In the genomic region with DNA sequence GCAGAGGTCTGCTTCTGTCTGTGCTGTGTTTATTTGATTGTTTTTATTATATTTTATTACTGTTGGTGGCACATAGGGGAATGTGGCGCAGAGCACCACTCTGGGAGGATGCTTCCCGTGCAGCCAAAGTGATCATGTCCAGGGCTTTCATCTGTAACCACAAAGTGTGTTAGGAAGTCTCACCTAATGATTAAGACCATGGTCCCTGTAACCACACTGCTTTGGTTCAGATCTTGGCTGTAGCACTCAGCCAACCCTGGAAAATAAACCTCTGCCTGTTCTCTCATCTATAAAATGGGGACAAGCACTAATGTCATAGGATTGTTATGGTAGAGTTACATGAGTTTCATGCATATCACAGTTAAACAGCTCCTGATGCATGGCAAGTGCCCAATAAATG, we compare ENCODE assay signal across 10 cellular contexts. TPM values are rescaled to one million over a fixed set of nuclear protein-coding genes. Genes with fewer than 3 reads are reported as not detected.
A peak's percentile ranks its signal among the peaks of the same experiment; 100 is the strongest.
DNase-seq lines count a peak whose midpoint lies in the region; ATAC-seq, FAIRE-seq and TF ChIP-seq lines count a peak whose summit lies in the region.
"Had no signal": no experiment of that assay in that cellular context is flagged by ENCODE, and none has a peak within 500 bp of the region (broad histone marks: within the 10 kb centered on the region; RNA-seq: fewer than 3 reads in every experiment).

No MANE protein-coding gene starts in this region.

- no peak overlapping the region for H2AFZ ChIP-seq in keratinocyte (ENCODE audit: control insufficient read depth, low read length)

- H3K4me3 ChIP-seq in keratinocyte (ENCODE audit: control insufficient read depth in 2 of 3, extremely low read depth in 1 of 3, insufficient read depth in 2 of 3, low read depth in 1 of 3, low read length in 3 of 3) (no peak overlapping the region), stomach (peak overlapping the region; percentile 63 to 81 (median 66))

- H3K79me2 ChIP-seq in keratinocyte (ENCODE audit: control insufficient read depth, insufficient read depth, low read length) = peaks cover 35% of the 10 kb centered on the region

- no peaks in the 10 kb centered on the region for H3K27me3 Mint-ChIP-seq in activated CD4-positive, alpha-beta T cell treated with anti-CD3 and anti-CD28 coated beads for 36 hours

- no peaks in the 10 kb centered on the region for H4K20me1 ChIP-seq in keratinocyte (ENCODE audit: control insufficient read depth, extremely low read depth, insufficient read depth, low read length)

- TF ChIP-seq EP300 in stomach (IDR thresholded peaks at IDR 0.05) = no peak

- H3K4me1 Mint-ChIP-seq in activated CD4-positive, alpha-beta T cell treated with anti-CD3 and anti-CD28 coated beads for 36 hours = peaks cover 77% of the 10 kb centered on the region

- FAIRE-seq in keratinocyte (lab: Jason Lieb, UNC) = no peak

- no peak for TF ChIP-seq POLR2A in stomach (IDR thresholded peaks at IDR 0.05)

- ATAC-seq in activated CD4-positive, alpha-beta T cell treated with anti-CD3 and anti-CD28 coated beads for 36 hours = no peak
- peak in 1 of 2 donors; percentile 6 for ATAC-seq in activated naive CD4-positive, alpha-beta T cell treated with anti-CD3 and anti-CD28 coated beads, Interleukin-2, amount 50 U/mL, for 72 hours
- ATAC-seq in HG03442 (IDR thresholded peaks at IDR 0.05; ENCODE audit: unreplicated experiment) (no peak), HG02840 (IDR thresholded peaks at IDR 0.05; ENCODE audit: low FRiP score, unreplicated experiment) (no peak)

- H3K36me3 ChIP-seq in keratinocyte (ENCODE audit: control insufficient read depth in 2 of 2, extremely low read depth in 1 of 2, insufficient read depth in 2 of 2, low read length in 2 of 2) (peaks cover 0 to 2% of the 10 kb centered on the region in 2 experiments), stomach (peaks cover 0 to 45% (median 34%) of the 10 kb centered on the region in 4 donors)

- no peak for DNase-seq in activated CD4-positive, alpha-beta T cell treated with anti-CD3 and anti-CD28 coated beads for 36 hours
- no peak for DNase-seq in activated CD4-positive, alpha-beta T cell treated with anti-CD3 and anti-CD28 coated beads, Interleukin-2, amount 50 U/mL, for 4 hours
- no peak for DNase-seq in activated naive CD4-positive, alpha-beta T cell treated with anti-CD3 and anti-CD28 coated beads, Interleukin-2, amount 50 U/mL, for 72 hours (ENCODE audit: low spot score in 2 of 2)
- no peak for DNase-seq in keratinocyte (ENCODE audit: low read depth, low spot score)
- DNase-seq in stomach = no peak
- DNase-seq in NCI-H2107 treated with DMSO at 0.1 percent for 48 hours (lab: John Stamatoyannopoulos, UW; ENCODE audit: unreplicated experiment) = no peak
- DNase-seq: dermis blood vessel endothelial cell, NCI-H524 had no signal

- peaks cover 63% of the 10 kb centered on the region for H3K36me3 Mint-ChIP-seq in activated CD4-positive, alpha-beta T cell treated with anti-CD3 and anti-CD28 coated beads for 36 hours (ENCODE audit: low read depth)
- H3K36me3 Mint-ChIP-seq in activated naive CD4-positive, alpha-beta T cell treated with anti-CD3 and anti-CD28 coated beads, Interleukin-2, amount 50 U/mL, for 72 hours = peaks cover 75 to 77% of the 10 kb centered on the region in 2 donors

- peaks cover 17% of the 10 kb centered on the region for H3K9me3 Mint-ChIP-seq in activated CD4-positive, alpha-beta T cell treated with anti-CD3 and anti-CD28 coated beads for 36 hours (ENCODE audit: low read depth)
- H3K9me3 Mint-ChIP-seq in activated naive CD4-positive, alpha-beta T cell treated with anti-CD3 and anti-CD28 coated beads, Interleukin-2, amount 50 U/mL, for 72 hours = peaks cover 17 to 23% of the 10 kb centered on the region in 2 donors

- H3K4me3 Mint-ChIP-seq in activated CD4-positive, alpha-beta T cell treated with anti-CD3 and anti-CD28 coated beads for 36 hours = peak overlapping the region; percentile 89

- H3K4me2 ChIP-seq in keratinocyte (ENCODE audit: control insufficient read depth, extremely low read depth, insufficient read depth, low read depth, low read length) = peak overlapping the region; percentile 88

- TF ChIP-seq CTCF in keratinocyte (optimal IDR thresholded peaks at IDR 0.05 in 1 of 3, IDR thresholded peaks at IDR 0.05 in 1 of 3, conservative IDR thresholded peaks at IDR 0.05 in 1 of 3; ENCODE audit: extremely low read depth in 1 of 3, insufficient read depth in 2 of 3, low read length in 3 of 3) = no peak
- TF ChIP-seq CTCF in stomach (IDR thresholded peaks at IDR 0.05) = no peak

- H3K27ac ChIP-seq in keratinocyte (ENCODE audit: control insufficient read depth, insufficient read depth, low read length) (no peak overlapping the region), stomach (peak overlapping the region in 3 of 5 donors; percentile 15 to 98 (median 97))

- no peaks in the 10 kb centered on the region for H3K9me1 ChIP-seq in keratinocyte (ENCODE audit: control insufficient read depth, extremely low read depth, insufficient read depth, low read length)

- intact Hi-C loops in activated CD4-positive, alpha-beta T cell treated with anti-CD3 and anti-CD28 coated beads for 36 hours (cut with DNase I, micrococcal nuclease) = loop anchor here (2.0 to 10.0 kb wide), 8 partner anchors 66 to 724 kb away; partner anchors contain the start of genes AMN1 (in 1 of the 2), DNM1L (in 1 of the 2), ETFBKMT (in 1 of the 2) and SINHCAF (in 1 of the 2)
- intact Hi-C loops in stomach (cut with DNase I; ENCODE audit: low total_unique reads) = no loop called here

- no peaks in the 10 kb centered on the region for H3K9me3 ChIP-seq in keratinocyte (ENCODE audit: control insufficient read depth, low read depth, low read length)
- no peaks in the 10 kb centered on the region for H3K9me3 ChIP-seq in stomach

- CTCF ChIA-PET in activated CD4-positive, alpha-beta T cell treated with anti-CD3 and anti-CD28 coated beads for 36 hours (lab: Charles Lee) = interaction anchor here (0.8 to 1.3 kb wide), 5 partner anchors 17 to 308 kb away, joined by 3 to 4 read pairs (median 3); no protein-coding TSS in a partner anchor

- POLR2A ChIA-PET in activated CD4-positive, alpha-beta T cell treated with anti-CD3 and anti-CD28 coated beads for 36 hours (lab: Charles Lee) = interaction anchor here (1.0 to 1.2 kb wide), 2 partner anchors 224 to 302 kb away, joined by 3 read pairs; no protein-coding TSS in a partner anchor

- H3K4me1 ChIP-seq in keratinocyte (ENCODE audit: control insufficient read depth, extremely low read depth, insufficient read depth, low read length) (peaks cover 16% of the 10 kb centered on the region), stomach (peaks cover 20 to 66% (median 46%) of the 10 kb centered on the region in 4 donors)

- H3K9ac ChIP-seq in keratinocyte (ENCODE audit: control insufficient read depth, extremely low read depth, insufficient read depth, low read length) = no peak overlapping the region

- WGBS in stomach, 5 donors = 54 to 70% (median 59%) methylated on average over 2 of the region's 2 CpGs

- dilution Hi-C loops in keratinocyte (cut with MboI; ENCODE audit: extremely low pct_ligation_motif_present, low sequenced_read_pairs) = no loop called here

- H3K27ac Mint-ChIP-seq in activated CD4-positive, alpha-beta T cell treated with anti-CD3 and anti-CD28 coated beads for 36 hours = peak overlapping the region; percentile 97
- H3K27ac Mint-ChIP-seq in activated naive CD4-positive, alpha-beta T cell treated with anti-CD3 and anti-CD28 coated beads, Interleukin-2, amount 50 U/mL, for 72 hours = peak overlapping the region; percentile 98 to 99

- H3K27me3 ChIP-seq in keratinocyte (ENCODE audit: control insufficient read depth, extremely low read depth, insufficient read depth, low read length) (no peaks in the 10 kb centered on the region), stomach (no peaks in the 10 kb centered on the region)

RNA-seq across cellular contexts. Expression of gene RESF1, which starts 1.9 kb away (rescaled TPM):
- 10 to 100 TPM; 52.0 to 78.8 TPM for total RNA-seq in activated CD4-positive, alpha-beta T cell treated with anti-CD3 and anti-CD28 coated beads for 36 hours
- 10 to 100 TPM; 58.1 to 86.0 TPM for total RNA-seq in activated naive CD4-positive, alpha-beta T cell treated with anti-CD3 and anti-CD28 coated beads, Interleukin-2, amount 50 U/mL, for 72 hours
- polyA plus RNA-seq in keratinocyte (14.5 to 19.7 TPM (median 14.9 TPM) in 3 replicates), stomach (10 to 100 TPM; 15.4 to 32.0 (median 25.8) TPM)
- 15.6 TPM for polyA plus RNA-seq in keratinocyte (2011; ENCODE audit: low read depth)
- 7.1 and 13.3 TPM in 2 replicates for polyA plus RNA-seq in keratinocyte (2011; cell fraction: cytosol; rRNA removed)
- polyA plus RNA-seq in keratinocyte (2011; cell fraction: nucleus; rRNA removed) = 16.1 and 26.8 TPM in 2 replicates
- 10.5 and 10.9 TPM in 2 replicates for polyA plus RNA-seq in keratinocyte (2012; ENCODE audit: low replicate concordance)
- polyA minus RNA-seq in keratinocyte = 8.6 to 36.2 TPM (median 19.1 TPM) in 3 replicates
- polyA minus RNA-seq in keratinocyte (2011; cell fraction: cytosol; rRNA and poly(A)+ RNA removed) = 9.6 TPM
- polyA minus RNA-seq in keratinocyte (2011; cell fraction: nucleus; rRNA and poly(A)+ RNA removed) = 20.6 and 31.7 TPM in 2 replicates
- 100 to 1,000 TPM in 2 of 5 donors, 10 to 100 TPM in 3; 48.1 to 255 (median 80.0) TPM for total RNA-seq in stomach

Comparison
In these comparisons a context has a peak if more than half of its experiments do, and no peak if none do; other contexts are left out.
1. H3K4me3 ChIP-seq: peak in stomach (4 of 4); none in keratinocyte (0 of 3).